ENCODE assay signal across 16 cellular contexts in genomic region chr10:1347962-1348772, GRCh38.
DNase-seq lines count a peak whose midpoint lies in the region; ATAC-seq, FAIRE-seq and TF ChIP-seq lines count a peak whose summit lies in the region.
"Had no signal": no experiment of that assay in that cellular context is flagged by ENCODE, and none has a peak within 500 bp of the region (broad histone marks: within the 10 kb centered on the region; RNA-seq: fewer than 3 reads in every experiment).

No MANE protein-coding gene starts in this region.

- no peak for TF ChIP-seq RAD21 in H1 (IDR thresholded peaks at IDR 0.05 in 1 of 2, conservative IDR thresholded peaks at IDR 0.05 in 1 of 2; ENCODE audit: low read depth in 2 of 2, low read length in 2 of 2)

- H3K4me1 Mint-ChIP-seq in neural crest cell: peaks cover 3% of the 10 kb centered on the region

- no peaks in the 10 kb centered on the region for H3K36me3 Mint-ChIP-seq in neural crest cell (ENCODE audit: low read depth)

- no peaks in the 10 kb centered on the region for H3K36me3 ChIP-seq in heart right ventricle
- H3K36me3 ChIP-seq in H1 (ENCODE audit: control insufficient read depth in 2 of 4, insufficient read depth in 4 of 4, low read length in 3 of 4): no peaks in the 10 kb centered on the region
- no peaks in the 10 kb centered on the region for H3K36me3 ChIP-seq in MG63
- no peaks in the 10 kb centered on the region for H3K36me3 ChIP-seq in ovary

- no peak overlapping the region for H3K23ac ChIP-seq in H1 (ENCODE audit: insufficient read length)

- no peaks in the 10 kb centered on the region for H3K23me2 ChIP-seq in H1 (ENCODE audit: low read depth, low read length)

- H2BK5ac ChIP-seq in H1 (ENCODE audit: low read depth, low read length): peak overlapping the region; percentile 56; the same call in 1 of the 2 replicates

- H3K18ac ChIP-seq in H1 (ENCODE audit: extremely low read depth, low read length): peak overlapping the region; percentile 48

- H3K27ac Mint-ChIP-seq in neural crest cell (ENCODE audit: unreplicated experiment): peak overlapping the region; percentile 4

- H2BK12ac ChIP-seq in H1 (ENCODE audit: low read depth, low read length): peak overlapping the region; percentile 87; the same call in 1 of the 2 replicates

- WGBS in heart right ventricle, 2 donors: 54 to 61% methylated on average over 17 of the region's 17 CpGs
- 86% methylated on average over 17 of the region's 17 CpGs; no CpG with 5 or more reads in 1 of the 2 experiments for WGBS in H1 (ENCODE audit: extremely low coverage in 1 of 2, insufficient coverage in 1 of 2, insufficient read length in 1 of 2, insufficient replicate concordance in 2 of 2, low coverage in 1 of 2, low lambda C conversion rate in 2 of 2, missing lambda C conversion rate in 1 of 2), 2 experiments
- 59 to 70% (median 61%) methylated on average over 17 of the region's 17 CpGs for WGBS in ovary, 3 donors

- peaks cover 0 to 9% (median 0%) of the 10 kb centered on the region in 7 donors for H3K27me3 ChIP-seq in heart right ventricle
- H3K27me3 ChIP-seq in H1 (replicated peaks in 1 of 4; ENCODE audit: control insufficient read depth in 3 of 4, extremely low read depth in 1 of 4, insufficient read depth in 3 of 4, low read length in 3 of 4): no peaks in the 10 kb centered on the region
- no peaks in the 10 kb centered on the region for H3K27me3 ChIP-seq in MG63
- no peaks in the 10 kb centered on the region for H3K27me3 ChIP-seq in ovary

- H2BK120ac ChIP-seq in H1 (replicated peaks; ENCODE audit: low read depth, low read length): no peak overlapping the region

- peak overlapping the region; percentile 60 for H3K4ac ChIP-seq in H1 (replicated peaks; ENCODE audit: insufficient read length, low read depth, low read length)

- peak overlapping the region; percentile 72; the same call in 1 of the 2 replicates for H2BK20ac ChIP-seq in H1 (ENCODE audit: low read length)

- no peak overlapping the region for H3K56ac ChIP-seq in H1 (replicated peaks; ENCODE audit: insufficient read length, low read depth, low read length)

- FAIRE-seq in H1 (lab: Jason Lieb, UNC): no peak
- FAIRE-seq: GM18507 had no signal

- no peak overlapping the region for H3K14ac ChIP-seq in H1 (ENCODE audit: insufficient read length)

- no peak overlapping the region for H4K5ac ChIP-seq in H1 (ENCODE audit: insufficient read length, low read depth, low read length)

- no peak for TF ChIP-seq POLR2A in H1 (IDR thresholded peaks at IDR 0.05; ENCODE audit: control extremely low read depth in 1 of 2, low read depth in 2 of 2, low read length in 2 of 2)
- no peak for TF ChIP-seq POLR2A in ovary (IDR thresholded peaks at IDR 0.05)

- 0 out of 2 replicates have a peak overlapping the region, but pooled peaks have one; percentile 10 for H2AFZ ChIP-seq in H1 (ENCODE audit: low read length)

- peaks cover 0 to 4% (median 0%) of the 10 kb centered on the region in 9 donors for H3K4me1 ChIP-seq in heart right ventricle
- H3K4me1 ChIP-seq in H1 (replicated peaks in 1 of 4; ENCODE audit: control insufficient read depth in 3 of 4, insufficient read depth in 4 of 4, low read length in 3 of 4): peaks cover 0 to 8% (median 4%) of the 10 kb centered on the region in 4 experiments; a peak in 4 of 7 replicates
- H3K4me1 ChIP-seq in ovary (ENCODE audit: insufficient read depth): no peaks in the 10 kb centered on the region

- H3K4me3 ChIP-seq in heart right ventricle (no peak overlapping the region), H1 (ENCODE audit: extremely low read depth in 1 of 4, insufficient read depth in 2 of 4, low read depth in 3 of 4, low read length in 4 of 4) (no peak overlapping the region), MG63 (no peak overlapping the region), ovary (no peak overlapping the region)

- peak overlapping the region; percentile 84 for H4K91ac ChIP-seq in H1 (replicated peaks; ENCODE audit: insufficient read length, low read length)

- no peak overlapping the region for H3K4me3 Mint-ChIP-seq in neural crest cell

- no peaks in the 10 kb centered on the region for H3K9me3 Mint-ChIP-seq in neural crest cell

- no peaks in the 10 kb centered on the region for H4K20me1 ChIP-seq in H1 (replicated peaks in 1 of 2; ENCODE audit: control insufficient read depth in 1 of 2, insufficient read depth in 2 of 2, low read length in 2 of 2)

- H3K9me3 ChIP-seq in heart right ventricle (no peaks in the 10 kb centered on the region), H1 (ENCODE audit: insufficient read depth in 2 of 2, low read depth in 1 of 2, low read length in 1 of 2) (no peaks in the 10 kb centered on the region), MG63 (no peaks in the 10 kb centered on the region), ovary (no peaks in the 10 kb centered on the region)

- TF ChIP-seq EP300 in H1 (IDR thresholded peaks at IDR 0.05; ENCODE audit: borderline replicate concordance in 1 of 2, low read depth in 2 of 2, low read length in 2 of 2) (no peak), ovary (IDR thresholded peaks at IDR 0.05) (no peak)

- H3K4me2 ChIP-seq in H1 (ENCODE audit: insufficient read depth in 1 of 2, low read depth in 2 of 2, low read length in 2 of 2): no peak overlapping the region

- CTCF ChIA-PET in H1 (lab: Charles Lee; ENCODE audit: partially characterized antibody): interaction anchor here (1.0 to 1.5 kb wide), 4 partner anchors 13 to 56 kb away, joined by 3 to 4 read pairs (median 4); no protein-coding TSS in a partner anchor

- no peaks in the 10 kb centered on the region for H3K79me1 ChIP-seq in H1 (ENCODE audit: low read depth, low read length)

- intact Hi-C loops in cardiac septum (cut with DNase I): no loop called here
- intact Hi-C loops in heart right ventricle (cut with DNase I): no loop called here
- intact Hi-C loops in ovary (cut with DNase I): no loop called here

- H3K27ac ChIP-seq in heart right ventricle (no peak overlapping the region), H1 (ENCODE audit: low read depth, low read length) (no peak overlapping the region), ovary (no peak overlapping the region)
- H3K27ac ChIP-seq: C4-2B had no signal

- H3K79me2 ChIP-seq in H1 (ENCODE audit: control insufficient read depth in 1 of 2, insufficient read depth in 2 of 2, low read length in 2 of 2): no peaks in the 10 kb centered on the region

- DNase-seq in cardiac septum (ENCODE audit: low spot score): peak; percentile 64
- no peak for DNase-seq in heart right ventricle
- no peak for DNase-seq in H1 (ENCODE audit: low read depth in 1 of 2, low spot score in 2 of 2)
- no peak for DNase-seq in neural crest cell (ENCODE audit: low read depth, low spot score)
- DNase-seq in MG63: no peak
- no peak for DNase-seq in ovary
- DNase-seq: 8988T, NCI-H1092, NCI-H2107, NCI-H226, NCI-H69 had no signal

- H2AK5ac ChIP-seq in H1 (ENCODE audit: low read depth, low read length): no peak overlapping the region

- no peak for ATAC-seq in heart right ventricle
- no peak for ATAC-seq in GM18907 (IDR thresholded peaks at IDR 0.05; ENCODE audit: unreplicated experiment)
- ATAC-seq in HG03159 (IDR thresholded peaks at IDR 0.05; ENCODE audit: unreplicated experiment): no peak
- ATAC-seq: Right ventricle myocardium inferior had no signal

- H4K8ac ChIP-seq in H1 (ENCODE audit: extremely low read depth, insufficient read depth, low read length): no peak overlapping the region; the same call in 1 of the 2 replicates

- POLR2A ChIA-PET in H1 (lab: Charles Lee; ENCODE audit: partially characterized antibody): interaction anchor here (1.0 kb wide), 1 partner anchor 15 kb away, joined by 3 read pairs; no protein-coding TSS in a partner anchor

- no peaks in the 10 kb centered on the region for H3K27me3 Mint-ChIP-seq in neural crest cell (ENCODE audit: low read depth)

- H2BK15ac ChIP-seq in H1 (ENCODE audit: low read length): peak overlapping the region; percentile 29; the same call in 1 of the 2 replicates

- TF ChIP-seq CTCF in heart right ventricle (IDR thresholded peaks at IDR 0.05): no peak
- no peak for TF ChIP-seq CTCF in H1 (IDR thresholded peaks at IDR 0.05; ENCODE audit: control extremely low read depth in 1 of 3, insufficient read depth in 1 of 3, low read depth in 1 of 3, low read length in 3 of 3)
- TF ChIP-seq CTCF in neural crest cell (conservative IDR thresholded peaks at IDR 0.05): no peak
- no peak for TF ChIP-seq CTCF in ovary (IDR thresholded peaks at IDR 0.05)

- H3K9ac ChIP-seq in H1 (replicated peaks in 1 of 4; ENCODE audit: extremely low read depth in 1 of 4, low read depth in 3 of 4, low read length in 3 of 4): no peak overlapping the region

TF ChIP-seq in H1, 55 proteins besides CTCF, POLR2A, EP300 and RAD21 (continues in another document):
- TF ChIP-seq GABPA (IDR thresholded peaks at IDR 0.05; ENCODE audit: borderline replicate concordance, insufficient read depth, low read length) (no peak), CTBP2 (IDR thresholded peaks at IDR 0.05; ENCODE audit: borderline replicate concordance, insufficient read depth, insufficient read length, low read length) (no peak), TAF1 (IDR thresholded peaks at IDR 0.05; ENCODE audit: low read depth, low read length) (no peak), SRF (IDR thresholded peaks at IDR 0.05; ENCODE audit: low read depth, low read length) (no peak)
